11 cellular contexts compared by ENCODE assay signal in the genomic region with DNA sequence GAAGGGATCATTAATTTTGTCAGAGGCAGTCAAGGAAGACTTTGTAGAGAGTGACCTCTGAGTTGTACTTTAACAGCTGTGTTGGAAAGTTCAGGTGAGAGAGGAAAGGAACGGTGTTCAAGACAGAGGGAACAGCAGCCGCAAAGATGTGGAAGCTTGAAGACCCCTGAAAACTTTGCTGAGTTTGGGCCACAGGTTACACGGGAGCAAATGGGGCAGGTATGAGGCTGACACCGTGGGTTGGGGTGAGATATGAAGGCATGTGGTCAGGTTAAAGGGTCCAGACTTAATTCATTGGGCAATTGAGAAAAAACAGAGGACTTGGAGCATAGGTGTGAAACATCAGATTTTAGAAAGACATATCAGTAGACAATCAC.
A peak's percentile ranks its signal among the peaks of the same experiment; 100 is the strongest.
DNase-seq lines count a peak whose midpoint lies in the region; ATAC-seq, FAIRE-seq and TF ChIP-seq lines count a peak whose summit lies in the region.
"Had no signal": no experiment of that assay in that cellular context is flagged by ENCODE, and none has a peak within 500 bp of the region (broad histone marks: within the 10 kb centered on the region; RNA-seq: fewer than 3 reads in every experiment).

No MANE protein-coding gene starts in this region.

- no peaks in the 10 kb centered on the region for H3K27me3 Mint-ChIP-seq in activated naive CD4-positive, alpha-beta T cell treated with anti-CD3 and anti-CD28 coated beads, Interleukin-2, amount 10 ng/mL, durations not matched to agents 7 days and 5 days

- POLR2A ChIA-PET in RWPE1 (lab: Yijun Ruan, JAX; ENCODE audit: low non-redundant PET): no interaction called here

- H3K4me3 Mint-ChIP-seq in activated naive CD4-positive, alpha-beta T cell treated with anti-CD3 and anti-CD28 coated beads, Interleukin-2, amount 10 ng/mL, durations not matched to agents 7 days and 5 days: no peak overlapping the region
- H3K4me3 Mint-ChIP-seq: nephron progenitor cell had no signal

- H3K9ac ChIP-seq in keratinocyte (ENCODE audit: control insufficient read depth, extremely low read depth, insufficient read depth, low read length): peak overlapping the region; percentile 73

- H3K4me1 ChIP-seq in keratinocyte (ENCODE audit: control insufficient read depth, extremely low read depth, insufficient read depth, low read length) (peaks cover 41% of the 10 kb centered on the region), thoracic aorta (ENCODE audit: control insufficient read depth in 1 of 2, low read depth in 2 of 2) (peaks cover 31 to 79% of the 10 kb centered on the region in 2 donors)

- H3K27ac ChIP-seq in RWPE1 (peak overlapping the region; percentile 78), keratinocyte (ENCODE audit: control insufficient read depth, insufficient read depth, low read length) (peak overlapping the region; percentile 99), thoracic aorta (peak overlapping the region; percentile 6 to 40)

- H3K36me3 Mint-ChIP-seq in activated naive CD4-positive, alpha-beta T cell treated with anti-CD3 and anti-CD28 coated beads, Interleukin-2, amount 50 U/mL, for 72 hours: peaks cover 7 to 14% of the 10 kb centered on the region in 2 donors
- H3K36me3 Mint-ChIP-seq in activated naive CD4-positive, alpha-beta T cell treated with anti-CD3 and anti-CD28 coated beads, Interleukin-2, amount 10 ng/mL, durations not matched to agents 7 days and 5 days: no peaks in the 10 kb centered on the region

- FAIRE-seq in keratinocyte (lab: Jason Lieb, UNC): peak; percentile 56

- no peaks in the 10 kb centered on the region for H3K9me3 ChIP-seq in keratinocyte (ENCODE audit: control insufficient read depth, low read depth, low read length)
- H3K9me3 ChIP-seq in thoracic aorta: no peaks in the 10 kb centered on the region

- no peak for ATAC-seq in activated naive CD4-positive, alpha-beta T cell treated with anti-CD3 and anti-CD28 coated beads, Interleukin-2, amount 50 U/mL, for 72 hours
- no peak for ATAC-seq in thoracic aorta (ENCODE audit: insufficient number of reproducible peaks, low FRiP score, low read depth)
- ATAC-seq: left colon had no signal

- peak overlapping the region; percentile 28 to 56 for H3K27ac Mint-ChIP-seq in activated naive CD4-positive, alpha-beta T cell treated with anti-CD3 and anti-CD28 coated beads, Interleukin-2, amount 50 U/mL, for 72 hours
- H3K27ac Mint-ChIP-seq in activated naive CD4-positive, alpha-beta T cell treated with anti-CD3 and anti-CD28 coated beads, Interleukin-2, amount 10 ng/mL, durations not matched to agents 7 days and 5 days: no peak overlapping the region

- H3K4me3 ChIP-seq in keratinocyte (ENCODE audit: control insufficient read depth in 2 of 3, extremely low read depth in 1 of 3, insufficient read depth in 2 of 3, low read depth in 1 of 3, low read length in 3 of 3) (peak overlapping the region in 1 of 3 experiments; percentile 35), thoracic aorta (no peak overlapping the region)

- no peaks in the 10 kb centered on the region for H4K20me1 ChIP-seq in keratinocyte (ENCODE audit: control insufficient read depth, extremely low read depth, insufficient read depth, low read length)

- peaks cover 23% of the 10 kb centered on the region for H3K4me1 Mint-ChIP-seq in activated naive CD4-positive, alpha-beta T cell treated with anti-CD3 and anti-CD28 coated beads, Interleukin-2, amount 10 ng/mL, durations not matched to agents 7 days and 5 days

- no peaks in the 10 kb centered on the region for H3K9me1 ChIP-seq in keratinocyte (ENCODE audit: control insufficient read depth, extremely low read depth, insufficient read depth, low read length)

- H3K4me2 ChIP-seq in keratinocyte (ENCODE audit: control insufficient read depth, extremely low read depth, insufficient read depth, low read depth, low read length): peak overlapping the region; percentile 75

- no peaks in the 10 kb centered on the region for H3K27me3 ChIP-seq in keratinocyte (ENCODE audit: control insufficient read depth, extremely low read depth, insufficient read depth, low read length)
- H3K27me3 ChIP-seq in thoracic aorta (replicated peaks; ENCODE audit: insufficient read depth): no peaks in the 10 kb centered on the region

- CTCF ChIA-PET in activated naive CD4-positive, alpha-beta T cell treated with anti-CD3 and anti-CD28 coated beads, Interleukin-2, amount 10 ng/mL, durations not matched to agents 7 days and 5 days (lab: Charles Lee): no interaction called here
- CTCF ChIA-PET in RWPE1 (lab: Yijun Ruan, JAX): interaction anchor here (0.9 kb wide), 1 partner anchor 157 kb away, joined by 4 read pairs; no protein-coding TSS in a partner anchor

- no peak overlapping the region for H2AFZ ChIP-seq in keratinocyte (ENCODE audit: control insufficient read depth, low read length)

- DNase-seq in activated naive CD4-positive, alpha-beta T cell treated with anti-CD3 and anti-CD28 coated beads, Interleukin-2, amount 50 U/mL, for 72 hours (ENCODE audit: low spot score in 2 of 2): no peak
- DNase-seq in activated naive CD4-positive, alpha-beta T cell treated with anti-CD3 and anti-CD28 coated beads, Interleukin-2, amount 10 ng/mL, durations not matched to agents 7 days and 5 days: no peak
- DNase-seq in RWPE1 (ENCODE audit: low spot score): no peak
- DNase-seq in keratinocyte (ENCODE audit: low read depth, low spot score): no peak
- DNase-seq in thoracic aorta (ENCODE audit: low spot score): no peak
- no peak for DNase-seq in NCI-H1436 (lab: John Stamatoyannopoulos, UW)
- no peak for DNase-seq in NCI-H1092 (lab: John Stamatoyannopoulos, UW)
- DNase-seq in stimulated activated CD4-positive, alpha-beta T cell treated with anti-CD3 and anti-CD28 coated beads, Interleukin-4, amount 100 ng/mL, for 1 hour: no peak
- DNase-seq: left colon, nephron progenitor cell, SIG-M5 had no signal

- dilution Hi-C loops in keratinocyte (cut with MboI; ENCODE audit: extremely low pct_ligation_motif_present, low sequenced_read_pairs): no loop called here

- H3K9me3 Mint-ChIP-seq in activated naive CD4-positive, alpha-beta T cell treated with anti-CD3 and anti-CD28 coated beads, Interleukin-2, amount 50 U/mL, for 72 hours: peaks cover 5 to 18% of the 10 kb centered on the region in 2 donors
- H3K9me3 Mint-ChIP-seq in activated naive CD4-positive, alpha-beta T cell treated with anti-CD3 and anti-CD28 coated beads, Interleukin-2, amount 10 ng/mL, durations not matched to agents 7 days and 5 days: no peaks in the 10 kb centered on the region
- H3K9me3 Mint-ChIP-seq: nephron progenitor cell had no signal

- TF ChIP-seq CTCF in RWPE1 (conservative IDR thresholded peaks at IDR 0.05; ENCODE audit: low read depth) (no peak), keratinocyte (optimal IDR thresholded peaks at IDR 0.05 in 1 of 3, IDR thresholded peaks at IDR 0.05 in 1 of 3, conservative IDR thresholded peaks at IDR 0.05 in 1 of 3; ENCODE audit: extremely low read depth in 1 of 3, insufficient read depth in 2 of 3, low read length in 3 of 3) (no peak), thoracic aorta (IDR thresholded peaks at IDR 0.05) (no peak)

- H3K79me2 ChIP-seq in keratinocyte (ENCODE audit: control insufficient read depth, insufficient read depth, low read length): no peaks in the 10 kb centered on the region

- H3K36me3 ChIP-seq in keratinocyte (ENCODE audit: control insufficient read depth in 2 of 2, extremely low read depth in 1 of 2, insufficient read depth in 2 of 2, low read length in 2 of 2) (no peaks in the 10 kb centered on the region), thoracic aorta (no peaks in the 10 kb centered on the region)

Comparison
In these comparisons a context has a peak if more than half of its experiments do, and no peak if none do; other contexts are left out.
1. H3K27ac ChIP-seq: peak in every context shown above with its lines; median percentile 99 in keratinocyte; 78 in RWPE1; 23 in thoracic aorta.